In genomic region chr1:42335050-42335808, GRCh38 we compare ENCODE assay signal across 8 cellular contexts. TPM values are rescaled to one million over a fixed set of nuclear protein-coding genes. Genes with fewer than 3 reads are reported as not detected.
A peak's percentile ranks its signal among the peaks of the same experiment; 100 is the strongest.
DNase-seq lines count a peak whose midpoint lies in the region; ATAC-seq and TF ChIP-seq lines count a peak whose summit lies in the region.

FOXJ3 (minus strand) TSS chr1:42335235; CDS start chr1:42311093, 24,142 bp downstream.

- TF ChIP-seq CTCF in VCaP (conservative IDR thresholded peaks at IDR 0.05) = no peak

- in situ Hi-C loops in T47D (cut with HindIII; ENCODE audit: low pct_unique_long_range_greater_than_20kb, low sequenced_read_pairs) = no loop called here

- no peaks in the 10 kb centered on the region for H3K27me3 ChIP-seq in iPS-20b (ENCODE audit: insufficient read depth, low read length)

- peak within 1 kb of the TSS; percentile 93 for H3K27ac ChIP-seq in VCaP
- H3K27ac ChIP-seq in iPS-20b (ENCODE audit: low read length) = peak within 1 kb of the TSS; percentile 83
- H3K27ac ChIP-seq in skin epidermis = peak within 1 kb of the TSS; percentile 73 to 98 (median 94)

- peaks cover 18% of the 10 kb centered on the region for H3K4me1 ChIP-seq in iPS-20b (ENCODE audit: insufficient read depth, low read length)

- ATAC-seq in GM18861 (IDR thresholded peaks at IDR 0.05; ENCODE audit: unreplicated experiment) = peak; percentile 59
- peak; percentile 75 for ATAC-seq in HG03095 (IDR thresholded peaks at IDR 0.05; ENCODE audit: unreplicated experiment)

- peak within 1 kb of the TSS; percentile 92 for H3K9ac ChIP-seq in iPS-20b (ENCODE audit: low read depth, low read length)

- no peaks in the 10 kb centered on the region for H3K9me3 ChIP-seq in iPS-20b (ENCODE audit: insufficient read depth, low read depth, low read length)

- H3K36me3 ChIP-seq in iPS-20b (ENCODE audit: insufficient read depth, low read depth, low read length) = no peaks in the 10 kb centered on the region

- peak; percentile 72 for DNase-seq in A172 (ENCODE audit: low spot score)
- peak; percentile 98 for DNase-seq in NCI-H2171 (lab: John Stamatoyannopoulos, UW)
- peak; percentile 70 to 96 for DNase-seq in T47D (ENCODE audit: low read depth in 1 of 2, low spot score in 1 of 2)

- H3K4me3 ChIP-seq in iPS-20b (ENCODE audit: low read length) = peak within 1 kb of the TSS; percentile 98
- H3K4me3 ChIP-seq in skin epidermis = peak within 1 kb of the TSS; percentile 82 to 97 (median 94)

RNA-seq across cellular contexts. Expression of gene FOXJ3, which starts in this region (rescaled TPM):
- total RNA-seq in A172 (2014; rRNA removed; shearing (Covaris generic)) = 20.4 and 27.3 TPM in 2 replicates

Comparison
In these comparisons a context has a peak if more than half of its experiments do, and no peak if none do; other contexts are left out.
1. Peak in every context shown above with its lines: DNase-seq, ATAC-seq, H3K4me3 ChIP-seq and H3K27ac ChIP-seq.